In genomic region chr9:131879531-131880290, GRCh38 we compare ENCODE assay signal across 1 cellular context.
TF ChIP-seq lines count a peak whose summit lies in the region.

No MANE protein-coding gene starts in this region.

TF ChIP-seq in H1, 55 proteins besides CTCF, POLR2A, EP300 and RAD21:
- TF ChIP-seq TEAD4 (IDR thresholded peaks at IDR 0.05; ENCODE audit: low read depth, low read length) (no peak), PHF8 (conservative IDR thresholded peaks at IDR 0.05; ENCODE audit: low read depth, low read length) (no peak), FOSL1 (IDR thresholded peaks at IDR 0.05; ENCODE audit: insufficient read depth, low read depth, low read length) (no peak), CBX5 (IDR thresholded peaks at IDR 0.05; ENCODE audit: low read depth, low read length) (no peak), SP1 (IDR thresholded peaks at IDR 0.05; ENCODE audit: low read depth, low read length) (no peak), TBP (IDR thresholded peaks at IDR 0.05; ENCODE audit: low read depth, low read length) (no peak), SIX5 (IDR thresholded peaks at IDR 0.05; ENCODE audit: low read depth, low read length) (no peak), CTBP2 (IDR thresholded peaks at IDR 0.05; ENCODE audit: borderline replicate concordance, insufficient read depth, insufficient read length, low read length) (no peak), USF2 (IDR thresholded peaks at IDR 0.05; ENCODE audit: low read length) (no peak), POLR2AphosphoS5 (IDR thresholded peaks at IDR 0.05; ENCODE audit: low read depth, low read length) (no peak), ATF3 (IDR thresholded peaks at IDR 0.05; ENCODE audit: insufficient read depth, low read depth, low read length) (no peak)
